In the genomic region with DNA sequence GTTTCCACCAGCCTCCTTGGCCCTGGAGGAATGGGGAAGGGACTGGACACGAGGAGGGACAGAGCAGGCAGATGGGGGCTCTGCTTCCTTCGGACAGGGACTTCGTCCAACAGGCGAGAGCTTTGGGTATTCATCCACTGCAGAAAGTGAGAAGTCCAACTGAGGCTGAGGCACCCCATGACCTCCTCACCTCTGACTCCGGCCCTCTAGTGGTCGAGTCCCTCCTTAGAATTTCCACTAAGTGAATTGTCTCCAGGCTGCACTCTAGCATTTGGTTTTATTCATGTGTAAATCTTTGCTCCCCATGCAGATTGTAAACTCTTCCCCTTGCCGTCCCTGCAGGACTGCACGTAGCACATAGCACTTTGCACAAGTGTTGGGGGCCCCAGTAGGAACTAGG, we compare ENCODE assay signal across 1 cellular context.
TF ChIP-seq lines count a peak whose summit lies in the region.

No MANE protein-coding gene starts in this region.

TF ChIP-seq in H1, 55 proteins besides CTCF, POLR2A, EP300 and RAD21 (continued from another document):
- TF ChIP-seq SIRT6 (IDR thresholded peaks at IDR 0.05; ENCODE audit: low read length), result no peak
- TF ChIP-seq POLR2AphosphoS5 (IDR thresholded peaks at IDR 0.05; ENCODE audit: low read depth, low read length), result no peak
- no peak for TF ChIP-seq NRF1 (IDR thresholded peaks at IDR 0.05; ENCODE audit: low read depth, low read length)
- TF ChIP-seq RXRA (IDR thresholded peaks at IDR 0.05; ENCODE audit: insufficient read depth, low read depth, low read length), result no peak
- TF ChIP-seq SP4 (IDR thresholded peaks at IDR 0.05; ENCODE audit: low read length), result no peak
- no peak for TF ChIP-seq MAFK (IDR thresholded peaks at IDR 0.05; ENCODE audit: low read depth, low read length)
- TF ChIP-seq GABPA (IDR thresholded peaks at IDR 0.05; ENCODE audit: borderline replicate concordance, insufficient read depth, low read length), result no peak
- TF ChIP-seq BACH1 (IDR thresholded peaks at IDR 0.05; ENCODE audit: low read length), result 0 out of 2 replicates have a peak, but pooled peaks have one; percentile 25
- no peak for TF ChIP-seq YY1 (IDR thresholded peaks at IDR 0.05; ENCODE audit: low read depth, low read length)
- no peak for TF ChIP-seq CBX5 (IDR thresholded peaks at IDR 0.05; ENCODE audit: low read depth, low read length)
- no peak for TF ChIP-seq TBP (IDR thresholded peaks at IDR 0.05; ENCODE audit: low read depth, low read length)
- no peak for TF ChIP-seq JUN (IDR thresholded peaks at IDR 0.05; ENCODE audit: low read depth, low read length)
- peak; percentile 66; the same call in 1 of the 2 replicates for TF ChIP-seq GTF2F1 (IDR thresholded peaks at IDR 0.05; ENCODE audit: borderline replicate concordance, low read depth, low read length)
- no peak for TF ChIP-seq RFX5 (IDR thresholded peaks at IDR 0.05; ENCODE audit: borderline replicate concordance, low read depth, low read length)
- no peak for TF ChIP-seq ATF3 (IDR thresholded peaks at IDR 0.05; ENCODE audit: insufficient read depth, low read depth, low read length)
- TF ChIP-seq TAF1 (IDR thresholded peaks at IDR 0.05; ENCODE audit: low read depth, low read length), result no peak
- no peak for TF ChIP-seq CHD7 (IDR thresholded peaks at IDR 0.05; ENCODE audit: insufficient replicate concordance, low read length)
- TF ChIP-seq SIX5 (IDR thresholded peaks at IDR 0.05; ENCODE audit: low read depth, low read length), result no peak
- TF ChIP-seq, protein P1, sequence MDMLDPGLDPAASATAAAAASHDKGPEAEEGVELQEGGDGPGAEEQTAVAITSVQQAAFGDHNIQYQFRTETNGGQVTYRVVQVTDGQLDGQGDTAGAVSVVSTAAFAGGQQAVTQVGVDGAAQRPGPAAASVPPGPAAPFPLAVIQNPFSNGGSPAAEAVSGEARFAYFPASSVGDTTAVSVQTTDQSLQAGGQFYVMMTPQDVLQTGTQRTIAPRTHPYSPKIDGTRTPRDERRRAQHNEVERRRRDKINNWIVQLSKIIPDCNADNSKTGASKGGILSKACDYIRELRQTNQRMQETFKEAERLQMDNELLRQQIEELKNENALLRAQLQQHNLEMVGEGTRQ (IDR thresholded peaks at IDR 0.05; ENCODE audit: low read length), result peak; percentile 27; the same call in 1 of the 2 replicates
